8 cellular contexts compared by ENCODE assay signal in the genomic region with DNA sequence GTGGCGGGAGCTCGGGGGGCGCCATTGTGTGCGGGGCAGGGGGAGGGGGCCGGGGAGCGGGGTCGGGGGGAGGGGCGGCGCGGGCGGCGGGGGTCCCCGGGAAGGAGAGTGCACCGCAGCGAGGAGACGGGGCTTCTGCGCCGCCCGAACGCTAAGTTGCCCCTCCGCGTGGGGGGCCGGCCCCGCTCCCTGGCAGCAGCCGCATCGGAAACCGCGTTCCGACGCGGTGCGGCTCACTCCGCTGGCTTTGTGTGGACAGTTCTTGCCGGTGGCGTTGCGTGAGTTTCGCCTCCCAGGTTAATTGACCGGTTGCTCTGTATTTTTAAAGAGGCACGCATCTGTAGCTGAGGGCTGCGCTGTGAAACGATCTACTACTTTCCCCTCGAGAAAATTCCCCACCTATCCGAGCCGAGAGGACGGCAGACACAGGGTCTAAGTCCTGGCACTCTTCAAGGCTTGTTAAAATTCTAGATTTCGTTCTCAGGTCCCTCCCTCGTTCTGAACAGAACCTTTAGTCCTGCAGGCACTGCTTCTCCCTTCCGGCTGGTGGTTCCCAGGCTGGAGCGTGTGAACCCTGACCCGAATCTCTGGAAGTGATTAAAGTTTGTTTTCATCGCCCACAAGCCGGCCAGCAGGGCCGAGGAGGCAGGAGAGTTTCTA. TPM values are rescaled to one million over a fixed set of nuclear protein-coding genes. Genes with fewer than 3 reads are reported as not detected.
DNase-seq lines count a peak whose midpoint lies in the region; ATAC-seq and TF ChIP-seq lines count a peak whose summit lies in the region.

No MANE protein-coding gene starts in this region.

- H3K36me3 ChIP-seq in iPS DF 6.9 (ENCODE audit: control insufficient read depth, insufficient read depth, low read length), result no peaks in the 10 kb centered on the region
- H3K36me3 ChIP-seq in gastrocnemius medialis, result no peaks in the 10 kb centered on the region

- peak; percentile 14 to 16 for TF ChIP-seq POLR2A in gastrocnemius medialis (IDR thresholded peaks at IDR 0.05)

- H3K4me3 Mint-ChIP-seq in activated T-cell treated with anti-CD3 and anti-CD28 coated beads, Interleukin-2, amount 50 U/mL, for 4 hours, result peak overlapping the region; percentile 74
- H3K4me3 Mint-ChIP-seq in activated naive CD8-positive, alpha-beta T cell treated with anti-CD3 and anti-CD28 coated beads for 36 hours, result peak overlapping the region; percentile 72

- no peaks in the 10 kb centered on the region for H3K36me3 Mint-ChIP-seq in activated T-cell treated with anti-CD3 and anti-CD28 coated beads, Interleukin-2, amount 50 U/mL, for 4 hours (ENCODE audit: insufficient read depth)
- no peaks in the 10 kb centered on the region for H3K36me3 Mint-ChIP-seq in activated naive CD8-positive, alpha-beta T cell treated with anti-CD3 and anti-CD28 coated beads for 36 hours

- no peak overlapping the region for H3K27ac ChIP-seq in iPS DF 6.9 (ENCODE audit: low read length)
- peak overlapping the region; percentile 72 to 82 (median 78) for H3K27ac ChIP-seq in gastrocnemius medialis

- no peak for TF ChIP-seq CTCF in gastrocnemius medialis (IDR thresholded peaks at IDR 0.05 in 4 of 5, conservative IDR thresholded peaks at IDR 0.05 in 1 of 5)

- peaks cover 66% of the 10 kb centered on the region for H3K27me3 Mint-ChIP-seq in activated T-cell treated with anti-CD3 and anti-CD28 coated beads, Interleukin-2, amount 50 U/mL, for 4 hours (ENCODE audit: low read depth)
- H3K27me3 Mint-ChIP-seq in activated naive CD8-positive, alpha-beta T cell treated with anti-CD3 and anti-CD28 coated beads for 36 hours, result peaks cover 65% of the 10 kb centered on the region

- peak overlapping the region; percentile 46; the same call in 1 of the 2 replicates for H3K4me3 ChIP-seq in iPS DF 6.9 (ENCODE audit: low read length)
- peak overlapping the region; percentile 53 to 70 (median 63) for H3K4me3 ChIP-seq in gastrocnemius medialis

- H3K4me1 Mint-ChIP-seq in activated T-cell treated with anti-CD3 and anti-CD28 coated beads, Interleukin-2, amount 50 U/mL, for 4 hours (ENCODE audit: low read depth), result peaks cover 13% of the 10 kb centered on the region
- peaks cover 10% of the 10 kb centered on the region for H3K4me1 Mint-ChIP-seq in activated naive CD8-positive, alpha-beta T cell treated with anti-CD3 and anti-CD28 coated beads for 36 hours

- in situ Hi-C loops in gastrocnemius medialis (cut with MboI; ENCODE audit: low sequenced_read_pairs in 4 of 4), result no loop called here

- H3K9me3 Mint-ChIP-seq in activated T-cell treated with anti-CD3 and anti-CD28 coated beads, Interleukin-2, amount 50 U/mL, for 4 hours, result no peaks in the 10 kb centered on the region
- H3K9me3 Mint-ChIP-seq in activated naive CD8-positive, alpha-beta T cell treated with anti-CD3 and anti-CD28 coated beads for 36 hours, result no peaks in the 10 kb centered on the region

- no peak for DNase-seq in activated T-cell treated with anti-CD3 and anti-CD28 coated beads, Interleukin-2, amount 50 U/mL, for 4 hours
- DNase-seq in activated T-cell treated with anti-CD3 and anti-CD28 coated beads for 4 hours (no peak), iPS DF 6.9 (ENCODE audit: low read depth, low spot score) (no peak), gastrocnemius medialis (no peak), RPMI8226 (no peak)
- DNase-seq in activated naive CD8-positive, alpha-beta T cell treated with anti-CD3 and anti-CD28 coated beads for 36 hours, result no peak

- no peak overlapping the region for H3K27ac Mint-ChIP-seq in activated naive CD8-positive, alpha-beta T cell treated with anti-CD3 and anti-CD28 coated beads for 36 hours

- H3K9me3 ChIP-seq in iPS DF 6.9 (ENCODE audit: control insufficient read depth, insufficient read depth, low read length) (no peaks in the 10 kb centered on the region), gastrocnemius medialis (no peaks in the 10 kb centered on the region)

- H3K27me3 ChIP-seq in iPS DF 6.9 (ENCODE audit: control insufficient read depth, insufficient read depth, low read length) (peaks cover 22% of the 10 kb centered on the region), gastrocnemius medialis (peaks cover 0 to 4% (median 0%) of the 10 kb centered on the region in 3 donors)

- WGBS in iPS DF 6.9 (ENCODE audit: insufficient coverage, insufficient read length), result no CpG with 5 or more reads among the region's 53 CpGs

- ATAC-seq in activated T-cell treated with anti-CD3 and anti-CD28 coated beads, Interleukin-2, amount 50 U/mL, for 4 hours, result no peak
- ATAC-seq in gastrocnemius medialis, result peak; percentile 16 to 34
- ATAC-seq in GM21786 (IDR thresholded peaks at IDR 0.05; ENCODE audit: unreplicated experiment), result no peak
- ATAC-seq in GM19324 (IDR thresholded peaks at IDR 0.05; ENCODE audit: low FRiP score, unreplicated experiment), result no peak

- intact Hi-C loops in gastrocnemius medialis (cut with DNase I; ENCODE audit: low total_unique reads), result loop anchor here (5.0 kb wide), 1 partner anchor 36 kb away; no protein-coding TSS in a partner anchor

- H3K4me1 ChIP-seq in iPS DF 6.9 (ENCODE audit: control insufficient read depth, insufficient read depth, low read length), result no peaks in the 10 kb centered on the region
- H3K4me1 ChIP-seq in gastrocnemius medialis, result peaks cover 12 to 13% of the 10 kb centered on the region in 2 donors

RNA-seq across cellular contexts. Expression of a gene that starts 0.9 kb away (rescaled TPM):
- 10 to 100 TPM; 42.8 to 49.6 (median 45.1) TPM for total RNA-seq in activated T-cell treated with anti-CD3 and anti-CD28 coated beads, Interleukin-2, amount 50 U/mL, for 4 hours
- 10 to 100 TPM; 46.5 to 46.7 TPM for total RNA-seq in activated naive CD8-positive, alpha-beta T cell treated with anti-CD3 and anti-CD28 coated beads for 36 hours
- 10 to 100 TPM; 24.5 to 56.9 (median 31.3) TPM for total RNA-seq in gastrocnemius medialis

Comparison
In these comparisons a context has a peak if more than half of its experiments do, and no peak if none do; other contexts are left out.
1. ATAC-seq: peak in gastrocnemius medialis (2 of 2); none in activated T-cell treated with anti-CD3 and anti-CD28 coated beads, Interleukin-2, amount 50 U/mL, for 4 hours (0 of 2), GM21786 (single experiment) and GM19324 (single experiment).